In genomic region chr20:44891826-44892225, GRCh38 we compare ENCODE assay signal across 17 cellular contexts. TPM values are rescaled to one million over a fixed set of nuclear protein-coding genes. Genes with fewer than 3 reads are reported as not detected.
DNase-seq lines count a peak whose midpoint lies in the region; ATAC-seq and TF ChIP-seq lines count a peak whose summit lies in the region.
"Had no signal": no experiment of that assay in that cellular context is flagged by ENCODE, and none has a peak within 500 bp of the region (broad histone marks: within the 10 kb centered on the region; RNA-seq: fewer than 3 reads in every experiment).

No MANE protein-coding gene starts in this region.

- 23 to 74% methylated on average over 1 of the region's 1 CpG for WGBS in sigmoid colon, 2 donors

- H3K4me2 ChIP-seq in Loucy (ENCODE audit: low read depth, low read length, poor library complexity, severe bottlenecking): peak overlapping the region; percentile 92
- H3K4me2 ChIP-seq: BLaER1, smooth muscle cell had no signal

- peak overlapping the region; percentile 49 for H3K4me3 Mint-ChIP-seq in activated T-cell treated with anti-CD3 and anti-CD28 coated beads, Interleukin-2, amount 50 U/mL, for 4 hours
- H3K4me3 Mint-ChIP-seq in activated naive CD8-positive, alpha-beta T cell treated with anti-CD3 and anti-CD28 coated beads, Interleukin-2, amount 50 U/mL, for 24 hours: peak overlapping the region; percentile 3

- ATAC-seq in activated T-cell treated with anti-CD3 and anti-CD28 coated beads, Interleukin-2, amount 50 U/mL, for 4 hours: peak; percentile 31 to 54
- ATAC-seq in activated naive CD8-positive, alpha-beta T cell treated with anti-CD3 and anti-CD28 coated beads, Interleukin-2, amount 50 U/mL, for 24 hours: no peak
- ATAC-seq in activated CD4-positive, CD25-positive, alpha-beta regulatory T cell treated with anti-CD3 and anti-CD28 coated beads, Interleukin-2, amount 50 U/mL, for 24 hours: no peak
- no peak for ATAC-seq in GM19455 (IDR thresholded peaks at IDR 0.05; ENCODE audit: unreplicated experiment)

- peak overlapping the region; percentile 12 for H3K27ac ChIP-seq in neutrophil
- no peak overlapping the region for H3K27ac ChIP-seq in sigmoid colon
- H3K27ac ChIP-seq: BLaER1, SJCRH30 had no signal

- H3K9ac ChIP-seq in Loucy (ENCODE audit: low read depth, low read length, poor library complexity, severe bottlenecking): no peak overlapping the region
- H3K9ac ChIP-seq: BLaER1 had no signal

- H3K36me3 Mint-ChIP-seq in activated T-cell treated with anti-CD3 and anti-CD28 coated beads, Interleukin-2, amount 50 U/mL, for 4 hours (ENCODE audit: insufficient read depth): peaks cover 30% of the 10 kb centered on the region
- peaks cover 48% of the 10 kb centered on the region for H3K36me3 Mint-ChIP-seq in activated naive CD8-positive, alpha-beta T cell treated with anti-CD3 and anti-CD28 coated beads, Interleukin-2, amount 50 U/mL, for 24 hours (ENCODE audit: low read depth)

- H3K4me1 Mint-ChIP-seq in activated T-cell treated with anti-CD3 and anti-CD28 coated beads, Interleukin-2, amount 50 U/mL, for 4 hours (ENCODE audit: low read depth): peaks cover 90% of the 10 kb centered on the region
- peaks cover 90% of the 10 kb centered on the region for H3K4me1 Mint-ChIP-seq in activated naive CD8-positive, alpha-beta T cell treated with anti-CD3 and anti-CD28 coated beads, Interleukin-2, amount 50 U/mL, for 24 hours

- no peaks in the 10 kb centered on the region for H3K27me3 Mint-ChIP-seq in activated T-cell treated with anti-CD3 and anti-CD28 coated beads, Interleukin-2, amount 50 U/mL, for 4 hours (ENCODE audit: low read depth)
- H3K27me3 Mint-ChIP-seq in activated naive CD8-positive, alpha-beta T cell treated with anti-CD3 and anti-CD28 coated beads, Interleukin-2, amount 50 U/mL, for 24 hours: no peaks in the 10 kb centered on the region

- TF ChIP-seq EP300 in sigmoid colon (IDR thresholded peaks at IDR 0.05): no peak

- peaks cover 9% of the 10 kb centered on the region; the same call in 1 of the 2 replicates for H3K36me3 ChIP-seq in Loucy (ENCODE audit: insufficient read depth, low read length)
- H3K36me3 ChIP-seq in neutrophil: peaks cover 5% of the 10 kb centered on the region
- no peaks in the 10 kb centered on the region for H3K36me3 ChIP-seq in sigmoid colon

- H3K4me3 ChIP-seq in Loucy (ENCODE audit: low read length, poor library complexity, severe bottlenecking) (peak overlapping the region; percentile 15), neutrophil (ENCODE audit: low read depth in 1 of 2, low read length in 1 of 2) (no peak overlapping the region), sigmoid colon (no peak overlapping the region)
- H3K4me3 ChIP-seq: BLaER1, SJCRH30, smooth muscle cell had no signal

- H3K79me2 ChIP-seq in Loucy (ENCODE audit: insufficient read depth, low read length): peaks cover 100% of the 10 kb centered on the region

- peaks cover 74% of the 10 kb centered on the region for H3K4me1 ChIP-seq in Loucy (ENCODE audit: insufficient read depth, low read length, poor library complexity, severe bottlenecking)
- peaks cover 78 to 80% of the 10 kb centered on the region in 2 experiments for H3K4me1 ChIP-seq in neutrophil (ENCODE audit: control insufficient read depth in 1 of 2, insufficient read depth in 1 of 2, low read depth in 1 of 2, low read length in 1 of 2)
- peaks cover 0 to 73% (median 48%) of the 10 kb centered on the region in 4 donors for H3K4me1 ChIP-seq in sigmoid colon

- H3K9me3 Mint-ChIP-seq in activated T-cell treated with anti-CD3 and anti-CD28 coated beads, Interleukin-2, amount 50 U/mL, for 4 hours: no peaks in the 10 kb centered on the region
- no peaks in the 10 kb centered on the region for H3K9me3 Mint-ChIP-seq in activated naive CD8-positive, alpha-beta T cell treated with anti-CD3 and anti-CD28 coated beads, Interleukin-2, amount 50 U/mL, for 24 hours

- H3F3A ChIP-seq in Loucy (ENCODE audit: low read depth): no peaks in the 10 kb centered on the region

- H3K9me3 ChIP-seq in Loucy (ENCODE audit: insufficient read depth, low read depth, low read length) (no peaks in the 10 kb centered on the region), neutrophil (no peaks in the 10 kb centered on the region), sigmoid colon (no peaks in the 10 kb centered on the region)
- H3K9me3 ChIP-seq: BLaER1, SJCRH30 had no signal

- no peak overlapping the region for H2AFZ ChIP-seq in Loucy (ENCODE audit: low read length)

- peaks cover 97% of the 10 kb centered on the region for H4K20me1 ChIP-seq in Loucy (ENCODE audit: insufficient read depth, low read length, poor library complexity, severe bottlenecking)

- intact Hi-C loops in sigmoid colon (cut with DNase I): no loop called here

- TF ChIP-seq CTCF in Loucy (conservative IDR thresholded peaks at IDR 0.05; ENCODE audit: low read length) (no peak), neutrophil (IDR thresholded peaks at IDR 0.05) (no peak), sigmoid colon (IDR thresholded peaks at IDR 0.05) (no peak)

- TF ChIP-seq POLR2A in sigmoid colon (IDR thresholded peaks at IDR 0.05): no peak

- DNase-seq in activated T-cell treated with anti-CD3 and anti-CD28 coated beads, Interleukin-2, amount 50 U/mL, for 4 hours: no peak
- DNase-seq in activated T-cell treated with anti-CD3 and anti-CD28 coated beads for 4 hours (no peak), sigmoid colon (no peak)
- no peak for DNase-seq in activated naive CD8-positive, alpha-beta T cell treated with anti-CD3 and anti-CD28 coated beads, Interleukin-2, amount 50 U/mL, for 24 hours
- DNase-seq: glutamatergic neuron; mammary epithelial cell; NCI-H1092 treated with DMSO at 0.1 percent for 48 hours; NCI-H187 treated with DMSO at 0.1 percent for 48 hours; NCI-H526; SJCRH30; stimulated activated CD4-positive, alpha-beta T cell treated with anti-CD3 and anti-CD28 coated beads, Interleukin-2, amount 100 ng/mL, for 24 hours had no signal

- H3K27me3 ChIP-seq in Loucy (ENCODE audit: insufficient read depth, low read length, poor library complexity, severe bottlenecking) (no peaks in the 10 kb centered on the region), neutrophil (no peaks in the 10 kb centered on the region), sigmoid colon (no peaks in the 10 kb centered on the region)
- H3K27me3 ChIP-seq: BLaER1, SJCRH30 had no signal

- H3K9me2 ChIP-seq in Loucy (replicated peaks; ENCODE audit: low read depth, low read length): no peaks in the 10 kb centered on the region

- H3K27ac Mint-ChIP-seq in activated naive CD8-positive, alpha-beta T cell treated with anti-CD3 and anti-CD28 coated beads, Interleukin-2, amount 50 U/mL, for 24 hours: peak overlapping the region; percentile 29

RNA-seq across cellular contexts. Expression of gene YWHAB, which starts 6.3 kb away (rescaled TPM):
- total RNA-seq in activated T-cell treated with anti-CD3 and anti-CD28 coated beads, Interleukin-2, amount 50 U/mL, for 4 hours: 100 to 1,000 TPM; 278 to 293 (median 280) TPM
- total RNA-seq in sigmoid colon: 100 to 1,000 TPM in 1 of 4 donors, 10 to 100 TPM in 3; 80.3 to 110 (median 89.8) TPM
- polyA plus RNA-seq in sigmoid colon: 100 to 1,000 TPM; 155 to 214 (median 180) TPM

RNA-seq across cellular contexts. Expression of gene PABPC1L, which starts 18.0 kb away (rescaled TPM):
- 10 to 100 TPM; 46.2 to 63.0 (median 50.2) TPM for total RNA-seq in activated T-cell treated with anti-CD3 and anti-CD28 coated beads, Interleukin-2, amount 50 U/mL, for 4 hours
- total RNA-seq in sigmoid colon: 10 to 100 TPM in 1 of 4 donors, 1 to 10 TPM in 3; 1.1 to 18.3 (median 6.4) TPM
- 10 to 100 TPM in 1 of 3 donors, 1 to 10 TPM in 2; 1.8 to 22.9 (median 4.4) TPM for polyA plus RNA-seq in sigmoid colon

Comparison
In these comparisons a context has a peak if more than half of its experiments do, and no peak if none do; other contexts are left out.
1. ATAC-seq: peak in activated T-cell treated with anti-CD3 and anti-CD28 coated beads, Interleukin-2, amount 50 U/mL, for 4 hours (2 of 2); none in activated naive CD8-positive, alpha-beta T cell treated with anti-CD3 and anti-CD28 coated beads, Interleukin-2, amount 50 U/mL, for 24 hours (single experiment), activated CD4-positive, CD25-positive, alpha-beta regulatory T cell treated with anti-CD3 and anti-CD28 coated beads, Interleukin-2, amount 50 U/mL, for 24 hours (0 of 2) and GM19455 (single experiment).